16 cellular contexts compared by ENCODE assay signal in the genomic region with DNA sequence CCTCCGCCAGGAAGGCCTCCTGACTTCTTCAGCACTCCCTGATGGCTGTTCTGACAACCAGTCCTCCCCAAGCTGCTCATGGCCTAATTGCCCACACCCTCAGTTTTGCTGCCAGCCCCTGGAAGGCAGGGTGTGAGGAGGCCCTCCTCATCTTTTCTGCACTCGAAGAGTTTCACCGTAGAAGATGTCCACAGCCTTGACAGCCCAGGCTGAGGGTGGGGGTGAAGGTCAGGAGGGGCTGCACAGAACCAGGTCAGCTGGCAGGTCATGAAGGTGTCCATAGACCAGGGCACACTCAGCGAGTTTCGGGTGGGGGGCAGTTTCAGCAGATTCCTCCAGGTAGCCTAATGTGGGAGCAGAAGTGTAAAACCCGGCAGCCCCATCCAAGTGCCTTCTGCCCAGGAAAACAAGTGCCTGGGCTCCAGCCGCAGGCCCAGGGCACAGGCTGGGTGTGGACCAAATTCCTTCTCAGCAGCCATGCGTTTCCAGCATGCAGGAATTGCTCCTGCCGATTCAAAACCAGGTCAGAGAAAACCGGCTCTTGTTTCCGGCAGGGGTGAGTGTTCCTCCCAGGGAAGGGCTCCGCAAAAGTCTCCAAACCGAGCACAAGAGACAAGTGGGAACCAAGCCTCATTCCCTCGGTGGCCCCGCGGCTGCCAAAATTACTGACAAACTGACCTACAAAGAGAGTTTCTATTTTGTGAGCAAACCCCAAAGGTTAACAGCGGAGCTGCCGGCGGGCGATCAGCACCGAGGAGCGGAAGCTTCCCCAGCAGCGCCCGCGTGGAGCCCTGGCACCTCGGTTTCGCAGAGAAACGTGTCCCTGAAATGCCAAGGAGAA.
DNase-seq lines count a peak whose midpoint lies in the region; ATAC-seq and TF ChIP-seq lines count a peak whose summit lies in the region.
"Had no signal": no experiment of that assay in that cellular context is flagged by ENCODE, and none has a peak within 500 bp of the region (broad histone marks: within the 10 kb centered on the region; RNA-seq: fewer than 3 reads in every experiment).

No MANE protein-coding gene starts in this region.

- H3K36me3 Mint-ChIP-seq in activated CD4-positive, alpha-beta memory T cell treated with anti-CD3 and anti-CD28 coated beads, Interleukin-2, amount 10 ng/mL, durations not matched to agents 7 days and 5 days (ENCODE audit: low read depth), result no peaks in the 10 kb centered on the region
- no peaks in the 10 kb centered on the region for H3K36me3 Mint-ChIP-seq in activated CD4-positive, alpha-beta memory T cell treated with anti-CD3 and anti-CD28 coated beads for 36 hours
- H3K36me3 Mint-ChIP-seq in endodermal cell (ENCODE audit: low read depth) (no peaks in the 10 kb centered on the region), nephron progenitor cell (ENCODE audit: low read depth) (peaks cover 4% of the 10 kb centered on the region), type B pancreatic cell (no peaks in the 10 kb centered on the region)

- H3K9me3 ChIP-seq in endodermal cell (ENCODE audit: control insufficient read depth, low read length), result no peaks in the 10 kb centered on the region
- H3K9me3 ChIP-seq: SK-N-SH, suprapubic skin had no signal

- H3K36me3 ChIP-seq in endodermal cell (ENCODE audit: control insufficient read depth, insufficient read depth, low read length), result no peaks in the 10 kb centered on the region
- H3K36me3 ChIP-seq: suprapubic skin had no signal

- peaks cover under 1% of the 10 kb centered on the region for H3K4me1 ChIP-seq in endodermal cell (ENCODE audit: control insufficient read depth, insufficient read depth, low read length)

- intact Hi-C loops in activated CD4-positive, alpha-beta memory T cell treated with anti-CD3 and anti-CD28 coated beads for 36 hours (cut with micrococcal nuclease), result no loop called here

- CTCF ChIA-PET in activated CD4-positive, alpha-beta memory T cell treated with anti-CD3 and anti-CD28 coated beads, Interleukin-2, amount 10 ng/mL, durations not matched to agents 7 days and 5 days (lab: Charles Lee), result no interaction called here
- CTCF ChIA-PET in activated CD4-positive, alpha-beta memory T cell treated with anti-CD3 and anti-CD28 coated beads for 36 hours (lab: Charles Lee), result interaction anchor here (0.7 kb wide), 1 partner anchor 915 kb away, joined by 3 read pairs; no protein-coding TSS in a partner anchor

- ATAC-seq in GM19395 (IDR thresholded peaks at IDR 0.05; ENCODE audit: unreplicated experiment) (no peak), HG03457 (IDR thresholded peaks at IDR 0.05; ENCODE audit: unreplicated experiment) (no peak)

- H3K27me3 ChIP-seq in endodermal cell (ENCODE audit: control insufficient read depth, insufficient read depth, low read length, poor library complexity, severe bottlenecking), result no peaks in the 10 kb centered on the region
- H3K27me3 ChIP-seq: suprapubic skin had no signal

- POLR2A ChIA-PET in activated CD4-positive, alpha-beta memory T cell treated with anti-CD3 and anti-CD28 coated beads, Interleukin-2, amount 10 ng/mL, durations not matched to agents 7 days and 5 days (lab: Charles Lee), result no interaction called here
- POLR2A ChIA-PET in activated CD4-positive, alpha-beta memory T cell treated with anti-CD3 and anti-CD28 coated beads for 36 hours (lab: Charles Lee), result no interaction called here

- peak; percentile 9 for DNase-seq in activated CD4-positive, alpha-beta memory T cell treated with anti-CD3 and anti-CD28 coated beads, Interleukin-2, amount 10 ng/mL, durations not matched to agents 7 days and 5 days
- no peak for DNase-seq in activated CD4-positive, alpha-beta memory T cell treated with anti-CD3 and anti-CD28 coated beads for 36 hours
- peak; percentile 48 for DNase-seq in endodermal cell
- DNase-seq in nephron progenitor cell, result peak; percentile 52
- DNase-seq in type B pancreatic cell (ENCODE audit: extremely low spot score, unreplicated experiment), result peak; percentile 67
- DNase-seq in NCI-H1417 treated with DMSO at 0.1 percent for 48 hours (lab: John Stamatoyannopoulos, UW), result no peak
- DNase-seq: 8988T; amniotic stem cell; DMS79 treated with DMSO at 0.1 percent for 48 hours; NCI-H2081; PC-9; SK-N-SH; stimulated activated CD4-positive, alpha-beta T cell treated with anti-CD3 and anti-CD28 coated beads, Interleukin-1b, Interleukin-23, amount 100 ng/mL, for 48 hours had no signal

- H3K27me3 Mint-ChIP-seq in activated CD4-positive, alpha-beta memory T cell treated with anti-CD3 and anti-CD28 coated beads, Interleukin-2, amount 10 ng/mL, durations not matched to agents 7 days and 5 days, result no peaks in the 10 kb centered on the region
- H3K27me3 Mint-ChIP-seq in activated CD4-positive, alpha-beta memory T cell treated with anti-CD3 and anti-CD28 coated beads for 36 hours, result peaks cover 6% of the 10 kb centered on the region
- no peaks in the 10 kb centered on the region for H3K27me3 Mint-ChIP-seq in endodermal cell (ENCODE audit: insufficient read depth)
- peaks cover 10% of the 10 kb centered on the region for H3K27me3 Mint-ChIP-seq in nephron progenitor cell (ENCODE audit: low read depth, poor library complexity)
- H3K27me3 Mint-ChIP-seq in type B pancreatic cell, result peaks cover 4% of the 10 kb centered on the region

- H3K9me3 Mint-ChIP-seq in activated CD4-positive, alpha-beta memory T cell treated with anti-CD3 and anti-CD28 coated beads, Interleukin-2, amount 10 ng/mL, durations not matched to agents 7 days and 5 days, result no peaks in the 10 kb centered on the region
- no peaks in the 10 kb centered on the region for H3K9me3 Mint-ChIP-seq in activated CD4-positive, alpha-beta memory T cell treated with anti-CD3 and anti-CD28 coated beads for 36 hours
- H3K9me3 Mint-ChIP-seq in endodermal cell, result no peaks in the 10 kb centered on the region
- H3K9me3 Mint-ChIP-seq in nephron progenitor cell, result no peaks in the 10 kb centered on the region
- no peaks in the 10 kb centered on the region for H3K9me3 Mint-ChIP-seq in type B pancreatic cell

- H3K9ac ChIP-seq in endodermal cell (ENCODE audit: extremely low read depth, low read length, poor library complexity, severe bottlenecking), result no peak overlapping the region
- H3K9ac ChIP-seq: SK-N-SH had no signal

- peak overlapping the region; percentile 41 for H3K27ac ChIP-seq in endodermal cell (ENCODE audit: low read depth, low read length)
- H3K27ac ChIP-seq: PC-9, suprapubic skin had no signal

- no peaks in the 10 kb centered on the region for H3K4me1 Mint-ChIP-seq in activated CD4-positive, alpha-beta memory T cell treated with anti-CD3 and anti-CD28 coated beads, Interleukin-2, amount 10 ng/mL, durations not matched to agents 7 days and 5 days
- no peaks in the 10 kb centered on the region for H3K4me1 Mint-ChIP-seq in activated CD4-positive, alpha-beta memory T cell treated with anti-CD3 and anti-CD28 coated beads for 36 hours (ENCODE audit: low read depth)
- H3K4me1 Mint-ChIP-seq in endodermal cell (peaks cover 2% of the 10 kb centered on the region), nephron progenitor cell (peaks cover 97% of the 10 kb centered on the region), type B pancreatic cell (ENCODE audit: unreplicated experiment) (peaks cover 54% of the 10 kb centered on the region)

- H3K27ac Mint-ChIP-seq in activated CD4-positive, alpha-beta memory T cell treated with anti-CD3 and anti-CD28 coated beads, Interleukin-2, amount 10 ng/mL, durations not matched to agents 7 days and 5 days, result no peak overlapping the region
- no peak overlapping the region for H3K27ac Mint-ChIP-seq in activated CD4-positive, alpha-beta memory T cell treated with anti-CD3 and anti-CD28 coated beads for 36 hours
- H3K27ac Mint-ChIP-seq in endodermal cell, result no peak overlapping the region
- peak overlapping the region; percentile 41 for H3K27ac Mint-ChIP-seq in nephron progenitor cell
- no peak overlapping the region for H3K27ac Mint-ChIP-seq in type B pancreatic cell

- no peak overlapping the region for H3K4me3 ChIP-seq in endodermal cell (ENCODE audit: low read length)
- H3K4me3 ChIP-seq: PC-9, suprapubic skin had no signal

- TF ChIP-seq CTCF in endodermal cell (conservative IDR thresholded peaks at IDR 0.05), result no peak
- TF ChIP-seq CTCF in nephron progenitor cell (IDR thresholded peaks at IDR 0.05), result no peak
- no peak for TF ChIP-seq CTCF in type B pancreatic cell (conservative IDR thresholded peaks at IDR 0.05)

- H3K4me3 Mint-ChIP-seq in activated CD4-positive, alpha-beta memory T cell treated with anti-CD3 and anti-CD28 coated beads, Interleukin-2, amount 10 ng/mL, durations not matched to agents 7 days and 5 days, result no peak overlapping the region
- H3K4me3 Mint-ChIP-seq in activated CD4-positive, alpha-beta memory T cell treated with anti-CD3 and anti-CD28 coated beads for 36 hours, result no peak overlapping the region
- H3K4me3 Mint-ChIP-seq in endodermal cell (no peak overlapping the region), nephron progenitor cell (peak overlapping the region; percentile 20), type B pancreatic cell (no peak overlapping the region)

- WGBS in endodermal cell (ENCODE audit: insufficient coverage in 1 of 2, insufficient read length in 1 of 2), 2 experiments, result 87 to 90% methylated on average over 21 to 28 of the region's 28 CpGs

Comparison
In these comparisons a context has a peak if more than half of its experiments do, and no peak if none do; other contexts are left out.
1. DNase-seq: peak in activated CD4-positive, alpha-beta memory T cell treated with anti-CD3 and anti-CD28 coated beads, Interleukin-2, amount 10 ng/mL, durations not matched to agents 7 days and 5 days (single experiment), endodermal cell (single experiment), nephron progenitor cell (single experiment) and type B pancreatic cell (single experiment); none in activated CD4-positive, alpha-beta memory T cell treated with anti-CD3 and anti-CD28 coated beads for 36 hours (single experiment) and NCI-H1417 treated with DMSO at 0.1 percent for 48 hours (single experiment).